Comparison of ENCODE assay signal across 16 cellular contexts in the genomic region with DNA sequence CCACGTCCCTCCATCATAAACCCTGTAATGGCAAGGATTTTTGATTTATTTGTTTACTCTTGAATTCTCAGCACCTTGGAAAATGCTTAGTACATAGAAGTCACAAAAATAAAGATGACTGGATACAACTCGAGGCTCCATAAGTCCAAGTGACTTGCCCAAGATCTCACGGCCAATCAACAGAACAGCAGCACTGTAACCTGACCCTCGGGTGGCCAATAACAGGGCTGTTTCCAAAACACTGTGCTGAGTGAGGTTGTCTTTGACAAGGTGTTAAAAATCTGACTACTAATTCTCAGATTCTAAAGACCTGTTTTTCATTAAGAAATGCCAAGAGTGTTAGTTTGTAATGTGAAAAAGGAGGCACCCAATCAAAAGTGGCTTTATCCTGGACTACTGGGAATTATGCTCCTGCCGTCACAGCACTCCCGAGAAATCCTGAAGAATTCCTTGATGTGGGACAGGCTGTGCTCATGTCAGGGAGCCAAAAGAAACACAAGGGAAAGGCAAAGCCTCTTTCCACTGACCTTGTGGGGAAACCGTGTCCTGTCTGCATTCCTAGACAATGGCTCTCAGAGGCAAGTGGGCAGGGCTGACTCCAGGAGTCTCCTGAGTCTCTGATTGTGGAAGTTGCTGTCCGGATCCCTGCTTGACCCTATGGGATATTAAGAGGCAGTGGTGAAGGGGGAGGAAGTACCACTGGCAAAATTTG.
A peak's percentile ranks its signal among the peaks of the same experiment; 100 is the strongest.
DNase-seq lines count a peak whose midpoint lies in the region; ATAC-seq, FAIRE-seq and TF ChIP-seq lines count a peak whose summit lies in the region.
"Had no signal": no experiment of that assay in that cellular context is flagged by ENCODE, and none has a peak within 500 bp of the region (broad histone marks: within the 10 kb centered on the region; RNA-seq: fewer than 3 reads in every experiment).

No MANE protein-coding gene starts in this region.

- CTCF ChIA-PET in SK-N-SH (lab: Yijun Ruan, JAX), result no interaction called here

- no peaks in the 10 kb centered on the region for H3K9me3 ChIP-seq in body of pancreas
- H3K9me3 ChIP-seq in pancreas, result no peaks in the 10 kb centered on the region
- no peaks in the 10 kb centered on the region for H3K9me3 ChIP-seq in SK-N-SH
- H3K9me3 ChIP-seq: suprapubic skin had no signal

- no peak for TF ChIP-seq RAD21 in SK-N-SH (IDR thresholded peaks at IDR 0.05; ENCODE audit: low read length)

- no peaks in the 10 kb centered on the region for H3F3A ChIP-seq in SK-N-SH (replicated peaks; ENCODE audit: insufficient read depth)

- 37 to 58% methylated on average over 8 of the region's 8 CpGs for WGBS in body of pancreas, 2 donors
- 56 to 66% methylated on average over 8 of the region's 8 CpGs for WGBS in pancreas, 2 donors
- WGBS in SK-N-SH (ENCODE audit: low lambda C conversion rate), result 10% methylated on average over 8 of the region's 8 CpGs

- H3K4me1 ChIP-seq in body of pancreas (peaks cover 10% of the 10 kb centered on the region), pancreas (no peaks in the 10 kb centered on the region), SK-N-SH (ENCODE audit: control insufficient read depth in 1 of 2, insufficient read depth in 2 of 2, low read depth in 1 of 2, low read length in 1 of 2) (no peaks in the 10 kb centered on the region)

- H3K9ac ChIP-seq in SK-N-SH, result no peak overlapping the region

- H3K36me3 ChIP-seq in body of pancreas (replicated peaks in 1 of 2; ENCODE audit: insufficient read depth in 1 of 2, low read depth in 2 of 2) (no peaks in the 10 kb centered on the region), pancreas (no peaks in the 10 kb centered on the region), SK-N-SH (replicated peaks in 1 of 2; ENCODE audit: control insufficient read depth in 1 of 2, insufficient read depth in 2 of 2, low read length in 1 of 2) (no peaks in the 10 kb centered on the region)
- H3K36me3 ChIP-seq: suprapubic skin had no signal

- H3K4me3 ChIP-seq in AG10803 (ENCODE audit: low read length), result no peak overlapping the region
- H3K4me3 ChIP-seq in body of pancreas, result no peak overlapping the region
- no peak overlapping the region for H3K4me3 ChIP-seq in pancreas
- H3K4me3 ChIP-seq in SK-N-SH (ENCODE audit: low read depth in 2 of 2, low read length in 1 of 2), result no peak overlapping the region
- H3K4me3 ChIP-seq: suprapubic skin had no signal

- H3K27me3 ChIP-seq in body of pancreas (no peaks in the 10 kb centered on the region), pancreas (no peaks in the 10 kb centered on the region), SK-N-SH (ENCODE audit: insufficient read depth) (peaks cover 6% of the 10 kb centered on the region; the same call in 1 of the 2 replicates)
- H3K27me3 ChIP-seq: suprapubic skin had no signal

- ATAC-seq in body of pancreas, result peak; percentile 67
- ATAC-seq in left cardiac atrium, result peak; percentile 76 to 94
- ATAC-seq in pancreas, result peak in 3 of 4 donors; percentile 11 to 72 (median 53)
- ATAC-seq in HG02840 (IDR thresholded peaks at IDR 0.05; ENCODE audit: low FRiP score, unreplicated experiment), result no peak
- ATAC-seq: activated CD8-positive, alpha-beta T cell treated with anti-CD3 and anti-CD28 coated beads, Interleukin-2, amount 10 ng/mL, durations not matched to agents 7 days and 5 days; esophagus mucosa; naive thymus-derived CD8-positive, alpha-beta T cell had no signal

- POLR2A ChIA-PET in SK-N-SH (lab: Yijun Ruan, JAX), result no interaction called here

- H3K79me2 ChIP-seq in SK-N-SH (ENCODE audit: insufficient read depth), result no peaks in the 10 kb centered on the region

- H3K27ac ChIP-seq in body of pancreas (no peak overlapping the region), pancreas (no peak overlapping the region), SK-N-SH (ENCODE audit: low read depth in 2 of 2, low read length in 1 of 2) (no peak overlapping the region)
- H3K27ac ChIP-seq: suprapubic skin had no signal

- DNase-seq in AG10803 (ENCODE audit: low read depth) (peak; percentile 25), body of pancreas (peak in 2 of 4 donors; percentile 18 to 22), left cardiac atrium (peak; percentile 72), pancreas (peak in 1 of 6 donors; percentile 30), NOMO-1 (lab: John Stamatoyannopoulos, UW; ENCODE audit: unreplicated experiment in 2 of 2) (no peak), DMS53 treated with DMSO at 0.1 percent for 48 hours (lab: John Stamatoyannopoulos, UW; ENCODE audit: unreplicated experiment) (no peak), SK-N-SH (no peak)
- DNase-seq: activated CD8-positive, alpha-beta T cell treated with anti-CD3 and anti-CD28 coated beads, Interleukin-2, amount 10 ng/mL, durations not matched to agents 7 days and 5 days; activated gamma-delta T cell treated with Interleukin-2 at 50 U/mL for 16 hours; Calu3; HFFc6; naive thymus-derived CD8-positive, alpha-beta T cell; NCI-H345 had no signal

- no peak for TF ChIP-seq POLR2A in body of pancreas (IDR thresholded peaks at IDR 0.05)

- no peak for FAIRE-seq in pancreas (lab: Jason Lieb, UNC)

- no peaks in the 10 kb centered on the region for H4K20me1 ChIP-seq in SK-N-SH (ENCODE audit: insufficient read depth)

- H2AFZ ChIP-seq in SK-N-SH (ENCODE audit: low read depth), result no peak overlapping the region

- no peak for TF ChIP-seq CTCF in AG10803 (conservative IDR thresholded peaks at IDR 0.05; ENCODE audit: low read length)
- peak in 1 of 7 experiments; percentile 6 for TF ChIP-seq CTCF in body of pancreas (IDR thresholded peaks at IDR 0.05)
- no peak for TF ChIP-seq CTCF in pancreas (IDR thresholded peaks at IDR 0.05)
- no peak for TF ChIP-seq CTCF in SK-N-SH (IDR thresholded peaks at IDR 0.05)

- TF ChIP-seq EP300 in SK-N-SH (IDR thresholded peaks at IDR 0.05; ENCODE audit: borderline replicate concordance in 1 of 2, low read depth in 1 of 2, low read length in 1 of 2), result no peak

- no peak overlapping the region for H3K4me2 ChIP-seq in SK-N-SH

- H3K9me2 ChIP-seq in SK-N-SH, result no peaks in the 10 kb centered on the region

- intact Hi-C loops in body of pancreas (cut with DNase I) (no loop called here), left cardiac atrium (cut with DNase I) (no loop called here), pancreas (cut with DNase I) (no loop called here)

TF ChIP-seq in SK-N-SH, 30 proteins besides CTCF, POLR2A, EP300 and RAD21:
- TF ChIP-seq FOXJ3 (CRISPR knock-in tag; IDR thresholded peaks at IDR 0.05) (no peak), TAF1 (IDR thresholded peaks at IDR 0.05; ENCODE audit: borderline replicate concordance, low read depth, low read length) (no peak), RFX5 (IDR thresholded peaks at IDR 0.05; ENCODE audit: low read length) (no peak), SIN3A (IDR thresholded peaks at IDR 0.05; ENCODE audit: borderline replicate concordance, low read depth, low read length) (no peak), ELF1 (IDR thresholded peaks at IDR 0.05) (no peak), TEAD4 (IDR thresholded peaks at IDR 0.05; ENCODE audit: borderline replicate concordance, insufficient read depth) (no peak), NFIC (IDR thresholded peaks at IDR 0.05; ENCODE audit: borderline replicate concordance) (no peak), JUND (IDR thresholded peaks at IDR 0.05) (no peak)
- TF ChIP-seq, protein P1, sequence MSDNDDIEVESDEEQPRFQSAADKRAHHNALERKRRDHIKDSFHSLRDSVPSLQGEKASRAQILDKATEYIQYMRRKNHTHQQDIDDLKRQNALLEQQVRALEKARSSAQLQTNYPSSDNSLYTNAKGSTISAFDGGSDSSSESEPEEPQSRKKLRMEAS (IDR thresholded peaks at IDR 0.05; ENCODE audit: low read depth), result no peak

Comparison
In these comparisons a context has a peak if more than half of its experiments do, and no peak if none do; other contexts are left out.
1. DNase-seq: peak in AG10803 (single experiment) and left cardiac atrium (single experiment); none in NOMO-1 (0 of 2), DMS53 treated with DMSO at 0.1 percent for 48 hours (single experiment) and SK-N-SH (single experiment).